16 cellular contexts compared by ENCODE assay signal in genomic region chr6:139278190-139278589, GRCh38. TPM values are rescaled to one million over a fixed set of nuclear protein-coding genes. Genes with fewer than 3 reads are reported as not detected.
A peak's percentile ranks its signal among the peaks of the same experiment; 100 is the strongest.
DNase-seq lines count a peak whose midpoint lies in the region; ATAC-seq, FAIRE-seq and TF ChIP-seq lines count a peak whose summit lies in the region.
"Had no signal": no experiment of that assay in that cellular context is flagged by ENCODE, and none has a peak within 500 bp of the region (broad histone marks: within the 10 kb centered on the region; RNA-seq: fewer than 3 reads in every experiment).

No MANE protein-coding gene starts in this region.

- CTCF ChIA-PET in CD8-positive, alpha-beta T cell (lab: Charles Lee): interaction anchor here (0.7 kb wide), 1 partner anchor 86 kb away, joined by 4 read pairs; no protein-coding TSS in a partner anchor
- CTCF ChIA-PET in naive thymus-derived CD4-positive, alpha-beta T cell (lab: Charles Lee): no interaction called here

- H3K36me3 Mint-ChIP-seq in CD8-positive, alpha-beta T cell: no peaks in the 10 kb centered on the region
- no peaks in the 10 kb centered on the region for H3K36me3 Mint-ChIP-seq in IgD-negative memory B cell
- peaks cover 0 to 10% (median 4%) of the 10 kb centered on the region in 5 donors for H3K36me3 Mint-ChIP-seq in naive thymus-derived CD4-positive, alpha-beta T cell

- no peak for TF ChIP-seq CTCF in CD8-positive, alpha-beta T cell (IDR thresholded peaks at IDR 0.05)

- no peak for DNase-seq in CD8-positive, alpha-beta T cell
- peak; percentile 25 for DNase-seq in fibroblast of peridontal ligament (ENCODE audit: extremely low read depth)
- no peak for DNase-seq in naive thymus-derived CD4-positive, alpha-beta T cell
- DNase-seq in NCI-H345 treated with DMSO at 0.1 percent for 48 hours (lab: John Stamatoyannopoulos, UW; ENCODE audit: unreplicated experiment): no peak
- DNase-seq in small intestine: no peak
- DNase-seq: activated gamma-delta T cell; aorta; NCI-H2107; Peyer's patch; stimulated activated CD4-positive, alpha-beta T cell treated with anti-CD3 and anti-CD28 coated beads, Interleukin-2, amount 100 ng/mL, for 24 hours; substantia nigra had no signal

- H3K27ac Mint-ChIP-seq in CD8-positive, alpha-beta T cell: peak overlapping the region; percentile 80
- H3K27ac Mint-ChIP-seq in IgD-negative memory B cell: peak overlapping the region; percentile 78 to 96 (median 86)
- peak overlapping the region in 6 of 9 donors; percentile 12 to 80 (median 58) for H3K27ac Mint-ChIP-seq in naive thymus-derived CD4-positive, alpha-beta T cell

- H3K36me3 ChIP-seq in CD8-positive, alpha-beta T cell (ENCODE audit: insufficient read depth, low read length): no peaks in the 10 kb centered on the region
- no peaks in the 10 kb centered on the region for H3K36me3 ChIP-seq in naive thymus-derived CD4-positive, alpha-beta T cell (ENCODE audit: control insufficient read depth in 2 of 3, insufficient read depth in 3 of 3, low read length in 3 of 3)
- no peaks in the 10 kb centered on the region for H3K36me3 ChIP-seq in small intestine (ENCODE audit: control insufficient read depth in 2 of 2, insufficient read depth in 2 of 2, low read length in 2 of 2)
- H3K36me3 ChIP-seq: neutrophil, Peyer's patch had no signal

- H3K9me3 Mint-ChIP-seq in CD8-positive, alpha-beta T cell: no peaks in the 10 kb centered on the region
- no peaks in the 10 kb centered on the region for H3K9me3 Mint-ChIP-seq in IgD-negative memory B cell
- no peaks in the 10 kb centered on the region for H3K9me3 Mint-ChIP-seq in naive thymus-derived CD4-positive, alpha-beta T cell

- H3K27ac ChIP-seq in CD8-positive, alpha-beta T cell (ENCODE audit: low read depth, low read length): no peak overlapping the region
- H3K27ac ChIP-seq in naive thymus-derived CD4-positive, alpha-beta T cell (ENCODE audit: low read depth, low read length): no peak overlapping the region
- no peak overlapping the region for H3K27ac ChIP-seq in small intestine (ENCODE audit: low read depth in 1 of 2, low read length in 1 of 2)
- H3K27ac ChIP-seq: neutrophil had no signal

- 88 to 96% (median 90%) methylated on average over 2 of the region's 2 CpGs for WGBS in small intestine, 3 donors

- H3K27me3 ChIP-seq in CD8-positive, alpha-beta T cell (ENCODE audit: insufficient read depth, low read length): no peaks in the 10 kb centered on the region
- H3K27me3 ChIP-seq in naive thymus-derived CD4-positive, alpha-beta T cell (ENCODE audit: control insufficient read depth in 2 of 2, insufficient read depth in 2 of 2, low read length in 2 of 2): no peaks in the 10 kb centered on the region
- H3K27me3 ChIP-seq in small intestine (ENCODE audit: control insufficient read depth in 2 of 2, insufficient read depth in 2 of 2, low read length in 2 of 2): no peaks in the 10 kb centered on the region
- H3K27me3 ChIP-seq: neutrophil, Peyer's patch had no signal

- H3K4me3 ChIP-seq in CD8-positive, alpha-beta T cell (ENCODE audit: low read depth, low read length): no peak overlapping the region
- no peak overlapping the region for H3K4me3 ChIP-seq in naive thymus-derived CD4-positive, alpha-beta T cell (ENCODE audit: low read length)
- H3K4me3 ChIP-seq in small intestine (ENCODE audit: low read depth in 1 of 2, low read length in 2 of 2): no peak overlapping the region
- H3K4me3 ChIP-seq: lung, Peyer's patch had no signal

- H3K9me3 ChIP-seq in CD8-positive, alpha-beta T cell (ENCODE audit: low read length): no peaks in the 10 kb centered on the region
- H3K9me3 ChIP-seq in naive thymus-derived CD4-positive, alpha-beta T cell (ENCODE audit: control insufficient read depth in 2 of 3, low read length in 3 of 3): no peaks in the 10 kb centered on the region
- H3K9me3 ChIP-seq in small intestine (ENCODE audit: control insufficient read depth, low read depth): no peaks in the 10 kb centered on the region
- H3K9me3 ChIP-seq: neutrophil, Peyer's patch had no signal

- peaks cover 39% of the 10 kb centered on the region for H3K4me1 Mint-ChIP-seq in CD8-positive, alpha-beta T cell (ENCODE audit: low read depth)
- peaks cover 34 to 55% (median 51%) of the 10 kb centered on the region in 3 donors for H3K4me1 Mint-ChIP-seq in IgD-negative memory B cell
- H3K4me1 Mint-ChIP-seq in naive thymus-derived CD4-positive, alpha-beta T cell: peaks cover 11 to 53% (median 32%) of the 10 kb centered on the region in 7 donors

- no peak for FAIRE-seq in small intestine (lab: Jason Lieb, UNC)

- POLR2A ChIA-PET in CD8-positive, alpha-beta T cell (lab: Charles Lee): no interaction called here
- POLR2A ChIA-PET in naive thymus-derived CD4-positive, alpha-beta T cell (lab: Charles Lee): interaction anchor here (2.1 kb wide), 1 partner anchor 12 kb away, joined by 7 read pairs; no protein-coding TSS in a partner anchor

- no peak for ATAC-seq in CD8-positive, alpha-beta T cell
- ATAC-seq in naive thymus-derived CD4-positive, alpha-beta T cell: no peak
- no peak for ATAC-seq in GM18517 (IDR thresholded peaks at IDR 0.05; ENCODE audit: unreplicated experiment)
- no peak for ATAC-seq in GM21786 (IDR thresholded peaks at IDR 0.05; ENCODE audit: unreplicated experiment)

- no peaks in the 10 kb centered on the region for H3K27me3 Mint-ChIP-seq in CD8-positive, alpha-beta T cell (ENCODE audit: low read depth)
- no peaks in the 10 kb centered on the region for H3K27me3 Mint-ChIP-seq in IgD-negative memory B cell
- no peaks in the 10 kb centered on the region for H3K27me3 Mint-ChIP-seq in naive thymus-derived CD4-positive, alpha-beta T cell

- no peak overlapping the region for H3K4me3 Mint-ChIP-seq in CD8-positive, alpha-beta T cell
- peak overlapping the region in 3 of 4 donors; percentile 42 to 85 (median 46) for H3K4me3 Mint-ChIP-seq in IgD-negative memory B cell
- no peak overlapping the region for H3K4me3 Mint-ChIP-seq in naive thymus-derived CD4-positive, alpha-beta T cell

- peaks cover 16% of the 10 kb centered on the region for H3K4me1 ChIP-seq in CD8-positive, alpha-beta T cell (ENCODE audit: insufficient read depth, low read length)
- H3K4me1 ChIP-seq in naive thymus-derived CD4-positive, alpha-beta T cell (ENCODE audit: control insufficient read depth in 2 of 2, insufficient read depth in 2 of 2, low read length in 2 of 2): peaks cover 5 to 10% of the 10 kb centered on the region in 2 donors
- no peaks in the 10 kb centered on the region for H3K4me1 ChIP-seq in small intestine (ENCODE audit: control insufficient read depth in 2 of 2, insufficient read depth in 1 of 2, low read depth in 1 of 2, low read length in 1 of 2)

- intact Hi-C loops in CD8-positive, alpha-beta T cell (cut with DNase I, micrococcal nuclease): loop anchor here in 1 of 2 experiments (5.0 kb wide), 1 partner anchor 49 kb away; no protein-coding TSS in a partner anchor
- intact Hi-C loops in naive thymus-derived CD4-positive, alpha-beta T cell (cut with micrococcal nuclease): no loop called here

RNA-seq across cellular contexts. Expression of gene TXLNB, which starts 13.6 kb away (rescaled TPM):
- total RNA-seq in CD8-positive, alpha-beta T cell: under 1 TPM; 0.22 to 0.72 TPM
- polyA plus RNA-seq in IgD-negative memory B cell (1.9 TPM), small intestine (under 1 TPM in 2 of 3 donors, not detected in 1; 0.27 to 0.54 TPM)
- total RNA-seq in naive thymus-derived CD4-positive, alpha-beta T cell: 1 to 10 TPM in 1 of 5 experiments, under 1 TPM in 4; 0.29 to 1.1 (median 0.66) TPM
- polyA plus RNA-seq in naive thymus-derived CD4-positive, alpha-beta T cell: under 1 TPM; 0.12 to 0.44 TPM

Comparison
In these comparisons a context has a peak if more than half of its experiments do, and no peak if none do; other contexts are left out.
1. H3K4me3 Mint-ChIP-seq: peak in IgD-negative memory B cell (3 of 4); none in CD8-positive, alpha-beta T cell (single experiment) and naive thymus-derived CD4-positive, alpha-beta T cell (0 of 10).
2. Peak in every context shown above with its lines, with median percentiles within 50 percentile points of each other: H3K27ac Mint-ChIP-seq.